In genomic region chr1:47325530-47325929, GRCh38 we compare ENCODE assay signal across 17 cellular contexts. TPM values are rescaled to one million over a fixed set of nuclear protein-coding genes. Genes with fewer than 3 reads are reported as not detected.
DNase-seq lines count a peak whose midpoint lies in the region; ATAC-seq, FAIRE-seq and TF ChIP-seq lines count a peak whose summit lies in the region.
"Had no signal": no experiment of that assay in that cellular context is flagged by ENCODE, and none has a peak within 500 bp of the region (broad histone marks: within the 10 kb centered on the region; RNA-seq: fewer than 3 reads in every experiment).

No MANE protein-coding gene starts in this region.

- no peak overlapping the region for H3K9ac ChIP-seq in keratinocyte (ENCODE audit: control insufficient read depth, extremely low read depth, insufficient read depth, low read length)
- H3K9ac ChIP-seq: KMS-11 had no signal

- in situ Hi-C loops in HAP-1 (cut with MboI; ENCODE audit: low sequenced_read_pairs), result no loop called here

- H2AFZ ChIP-seq in keratinocyte (ENCODE audit: control insufficient read depth, low read length), result no peak overlapping the region

- H3K79me2 ChIP-seq in keratinocyte (ENCODE audit: control insufficient read depth, insufficient read depth, low read length), result no peaks in the 10 kb centered on the region

- H3K4me1 ChIP-seq in keratinocyte (ENCODE audit: control insufficient read depth, extremely low read depth, insufficient read depth, low read length) (peaks cover 7% of the 10 kb centered on the region), HAP-1 (peaks cover 13% of the 10 kb centered on the region), aorta (ENCODE audit: control insufficient read depth in 1 of 2, insufficient read depth in 2 of 2, low read length in 2 of 2) (no peaks in the 10 kb centered on the region)
- H3K4me1 ChIP-seq: left lung, SJSA1 had no signal

- 78 to 80% methylated on average over 2 of the region's 2 CpGs for WGBS in aorta, 2 donors

- H3K36me3 ChIP-seq in keratinocyte (ENCODE audit: control insufficient read depth in 2 of 2, extremely low read depth in 1 of 2, insufficient read depth in 2 of 2, low read length in 2 of 2) (no peaks in the 10 kb centered on the region), HAP-1 (replicated peaks) (no peaks in the 10 kb centered on the region), aorta (ENCODE audit: control insufficient read depth in 1 of 2, insufficient read depth in 2 of 2, low read length in 1 of 2) (no peaks in the 10 kb centered on the region)
- H3K36me3 ChIP-seq: left lung, SJSA1 had no signal

- H3K27me3 ChIP-seq in keratinocyte (ENCODE audit: control insufficient read depth, extremely low read depth, insufficient read depth, low read length) (no peaks in the 10 kb centered on the region), HAP-1 (ENCODE audit: low read depth) (no peaks in the 10 kb centered on the region), aorta (ENCODE audit: control insufficient read depth in 1 of 2, insufficient read depth in 2 of 2, low read length in 1 of 2) (no peaks in the 10 kb centered on the region)
- H3K27me3 ChIP-seq: left lung, SJSA1 had no signal

- dilution Hi-C loops in keratinocyte (cut with MboI; ENCODE audit: extremely low pct_ligation_motif_present, low sequenced_read_pairs), result no loop called here

- peak; percentile 79 for FAIRE-seq in keratinocyte (lab: Jason Lieb, UNC)
- FAIRE-seq: TTC549 had no signal

- no peak overlapping the region for H3K27ac ChIP-seq in keratinocyte (ENCODE audit: control insufficient read depth, insufficient read depth, low read length)
- no peak overlapping the region for H3K27ac ChIP-seq in aorta (ENCODE audit: low read depth in 1 of 2, low read length in 2 of 2)
- H3K27ac ChIP-seq: KMS-11, left lung, SJSA1 had no signal

- H3K4me2 ChIP-seq in keratinocyte (ENCODE audit: control insufficient read depth, extremely low read depth, insufficient read depth, low read depth, low read length), result no peak overlapping the region
- H3K4me2 ChIP-seq: KMS-11 had no signal

- intact Hi-C loops in aorta (cut with DNase I), result no loop called here

- no peak for TF ChIP-seq CTCF in keratinocyte (optimal IDR thresholded peaks at IDR 0.05 in 1 of 3, IDR thresholded peaks at IDR 0.05 in 1 of 3, conservative IDR thresholded peaks at IDR 0.05 in 1 of 3; ENCODE audit: extremely low read depth in 1 of 3, insufficient read depth in 2 of 3, low read length in 3 of 3)

- H3K4me3 ChIP-seq in keratinocyte (ENCODE audit: control insufficient read depth in 2 of 3, extremely low read depth in 1 of 3, insufficient read depth in 2 of 3, low read depth in 1 of 3, low read length in 3 of 3) (no peak overlapping the region), HAP-1 (no peak overlapping the region), aorta (ENCODE audit: low read length in 2 of 2) (no peak overlapping the region)
- H3K4me3 ChIP-seq: left lung, SJSA1 had no signal

- no peaks in the 10 kb centered on the region for H4K20me1 ChIP-seq in keratinocyte (ENCODE audit: control insufficient read depth, extremely low read depth, insufficient read depth, low read length)

- DNase-seq in DMS153 (lab: John Stamatoyannopoulos, UW) (peak; percentile 90), NCI-H2029 (lab: John Stamatoyannopoulos, UW) (peak; percentile 99), RKO (ENCODE audit: low spot score) (peak; percentile 20), keratinocyte (ENCODE audit: low read depth, low spot score) (no peak), pons (ENCODE audit: low spot score) (no peak), T-helper 1 cell (no peak), HAP-1 (ENCODE audit: low spot score in 2 of 2) (no peak), aorta (no peak)
- DNase-seq: activated CD8-positive, alpha-beta T cell treated with anti-CD3 and anti-CD28 coated beads for 36 hours; activated effector memory CD4-positive, alpha-beta T cell treated with anti-CD3 and anti-CD28 coated beads, Interleukin-2, amount 50 U/mL, for 16 hours; EL; left lung; naive B cell; NCI-H524 had no signal

- no peak for ATAC-seq in aorta (ENCODE audit: low FRiP score)
- ATAC-seq: activated CD8-positive, alpha-beta T cell treated with anti-CD3 and anti-CD28 coated beads for 36 hours; left lung had no signal

- H3K9me1 ChIP-seq in keratinocyte (ENCODE audit: control insufficient read depth, extremely low read depth, insufficient read depth, low read length), result no peaks in the 10 kb centered on the region

- H3K9me3 ChIP-seq in keratinocyte (ENCODE audit: control insufficient read depth, low read depth, low read length) (no peaks in the 10 kb centered on the region), HAP-1 (no peaks in the 10 kb centered on the region), aorta (ENCODE audit: control insufficient read depth, low read length) (no peaks in the 10 kb centered on the region)
- H3K9me3 ChIP-seq: left lung, SJSA1 had no signal

RNA-seq across cellular contexts. Expression of gene CMPK1, which starts 8.1 kb away (rescaled TPM):
- polyA plus RNA-seq in keratinocyte (35.5 to 63.8 TPM (median 37.0 TPM) in 3 replicates), aorta (100 to 1,000 TPM; 100 to 424 TPM)
- polyA plus RNA-seq in keratinocyte (2011; ENCODE audit: low read depth), result 69.2 TPM
- 40.0 and 64.3 TPM in 2 replicates for polyA plus RNA-seq in keratinocyte (2011; cell fraction: cytosol; rRNA removed)
- polyA plus RNA-seq in keratinocyte (2011; cell fraction: nucleus; rRNA removed), result 12.9 and 24.5 TPM in 2 replicates
- polyA plus RNA-seq in keratinocyte (2012; ENCODE audit: low replicate concordance), result 68.7 and 89.0 TPM in 2 replicates
- polyA minus RNA-seq in keratinocyte, result 4.7 to 25.8 TPM (median 10.5 TPM) in 3 replicates
- 79.2 TPM for polyA minus RNA-seq in keratinocyte (2011; cell fraction: cytosol; rRNA and poly(A)+ RNA removed)
- 8.4 and 15.7 TPM in 2 replicates for polyA minus RNA-seq in keratinocyte (2011; cell fraction: nucleus; rRNA and poly(A)+ RNA removed)
- 100 to 1,000 TPM; 113 to 120 TPM for total RNA-seq in aorta

RNA-seq across cellular contexts. Expression of gene STIL, which starts 11.6 kb away (rescaled TPM):
- polyA plus RNA-seq in keratinocyte (3.8 to 10.5 TPM (median 9.4 TPM) in 3 replicates), aorta (under 1 TPM; 0.18 to 0.50 TPM)
- polyA plus RNA-seq in keratinocyte (2011; ENCODE audit: low read depth), result 0.42 TPM
- polyA plus RNA-seq in keratinocyte (2011; cell fraction: cytosol; rRNA removed), result 2.2 and 4.6 TPM in 2 replicates
- polyA plus RNA-seq in keratinocyte (2011; cell fraction: nucleus; rRNA removed), result 5.5 and 6.1 TPM in 2 replicates
- polyA plus RNA-seq in keratinocyte (2012; ENCODE audit: low replicate concordance), result 0.52 and 5.6 TPM in 2 replicates
- polyA minus RNA-seq in keratinocyte, result 4.4 to 36.4 TPM (median 7.5 TPM) in 3 replicates
- 6.3 TPM for polyA minus RNA-seq in keratinocyte (2011; cell fraction: cytosol; rRNA and poly(A)+ RNA removed)
- polyA minus RNA-seq in keratinocyte (2011; cell fraction: nucleus; rRNA and poly(A)+ RNA removed), result 4.1 and 8.1 TPM in 2 replicates
- 1 to 10 TPM in 1 of 2 donors, under 1 TPM in 1; 0.65 to 2.9 TPM for total RNA-seq in aorta

Comparison
In these comparisons a context has a peak if more than half of its experiments do, and no peak if none do; other contexts are left out.
1. DNase-seq: peak in DMS153 (single experiment), NCI-H2029 (single experiment) and RKO (single experiment); none in keratinocyte (single experiment), pons (single experiment), T-helper 1 cell (0 of 5), HAP-1 (0 of 2) and aorta (0 of 2).